25 cellular contexts compared by ENCODE assay signal in genomic region chr3:32952369-32953067, GRCh38. TPM values are rescaled to one million over a fixed set of nuclear protein-coding genes. Genes with fewer than 3 reads are reported as not detected.
DNase-seq lines count a peak whose midpoint lies in the region; ATAC-seq, FAIRE-seq and TF ChIP-seq lines count a peak whose summit lies in the region.
"Had no signal": no experiment of that assay in that cellular context is flagged by ENCODE, and none has a peak within 500 bp of the region (broad histone marks: within the 10 kb centered on the region; RNA-seq: fewer than 3 reads in every experiment).

No MANE protein-coding gene starts in this region.

- H3K27me3 ChIP-seq in GM12878 (replicated peaks in 1 of 2; ENCODE audit: control insufficient read depth in 2 of 2, insufficient read depth in 2 of 2, low read length in 1 of 2) = no peaks in the 10 kb centered on the region
- H3K27me3 ChIP-seq: cardiac muscle cell had no signal

- no peaks in the 10 kb centered on the region for H3K36me3 ChIP-seq in GM12878 (ENCODE audit: control insufficient read depth in 2 of 2, insufficient read depth in 2 of 2, low read length in 1 of 2)
- H3K36me3 ChIP-seq: cardiac muscle cell had no signal

- no peaks in the 10 kb centered on the region for H4K20me1 ChIP-seq in GM12878 (ENCODE audit: control insufficient read depth, insufficient read depth)

- intact Hi-C loops in GM12878 (cut with micrococcal nuclease; ENCODE audit: unreplicated experiment) = loop anchor here (5.0 kb wide), 1 partner anchor 35 kb away; no protein-coding TSS in a partner anchor

- peak overlapping the region; percentile 74 for H3K4me3 Mint-ChIP-seq in stimulated activated naive CD8-positive, alpha-beta T cell treated with anti-CD3 and anti-CD28 coated beads, Interleukin-15, Interleukin-2, amounts not matched to agents 100 ng/mL and 50 ng/mL, for 24 hours
- H3K4me3 Mint-ChIP-seq in T-helper 2 cell treated with Interferon-gamma antibody and Interleukin-4, amounts not matched to agents 5 μg/mL and 100 μg/mL, for 36 hours = peak overlapping the region; percentile 98

- no peaks in the 10 kb centered on the region for H3K79me2 ChIP-seq in GM12878 (ENCODE audit: control insufficient read depth, insufficient read depth, low read length)

- no TSS peak for BruUV-seq in GM12878 (replicated peaks; lab: Mats Ljungman, UMichigan)

- RAD21 ChIA-PET in GM12878 (lab: Charles Lee; ENCODE audit: unreplicated experiment) = no interaction called here

- TF ChIP-seq POLR2A in GM12878 (IDR thresholded peaks at IDR 0.05; ENCODE audit: low read depth, low read length) = no peak

- no peak overlapping the region for H3K4me3 ChIP-seq in GM12878
- H3K4me3 ChIP-seq: cardiac muscle cell had no signal

- no peak for TF ChIP-seq RAD21 in GM12878 (IDR thresholded peaks at IDR 0.05; ENCODE audit: insufficient read depth, low read depth, low read length)

- FAIRE-seq in GM12878 (lab: Jason Lieb, UNC) = no peak
- FAIRE-seq: keratinocyte had no signal

- WGBS in GM12878 (ENCODE audit: insufficient coverage, insufficient replicate concordance, low lambda C conversion rate, missing lambda C conversion rate) = 87% methylated on average over 11 of the region's 11 CpGs

- no peak overlapping the region for H3K4me2 ChIP-seq in GM12878 (ENCODE audit: control insufficient read depth, insufficient read depth)

- no peaks in the 10 kb centered on the region for H3K27me3 Mint-ChIP-seq in stimulated activated naive CD8-positive, alpha-beta T cell treated with anti-CD3 and anti-CD28 coated beads, Interleukin-15, Interleukin-2, amounts not matched to agents 100 ng/mL and 50 ng/mL, for 24 hours
- H3K27me3 Mint-ChIP-seq in T-helper 2 cell treated with Interferon-gamma antibody and Interleukin-4, amounts not matched to agents 5 μg/mL and 100 μg/mL, for 36 hours (ENCODE audit: low read depth) = no peaks in the 10 kb centered on the region

- POLR2A ChIA-PET in GM12878 (lab: Charles Lee) = interaction anchor here (0.5 kb wide), 1 partner anchor 100 kb away, joined by 3 read pairs; no protein-coding TSS in a partner anchor

- no peak for ATAC-seq in stimulated activated naive CD8-positive, alpha-beta T cell treated with anti-CD3 and anti-CD28 coated beads, Interleukin-15, Interleukin-2, amounts not matched to agents 100 U/mL and 50 U/mL, for 24 hours
- ATAC-seq in GM12878 = no peak
- no peak for ATAC-seq in GM19463 (IDR thresholded peaks at IDR 0.05; ENCODE audit: unreplicated experiment)
- ATAC-seq: right cardiac atrium had no signal

- H3K4me1 ChIP-seq in GM12878 (ENCODE audit: control insufficient read depth, insufficient read depth, low read length) = peaks cover 7% of the 10 kb centered on the region; the same call in 1 of the 2 replicates

- H2AFZ ChIP-seq in GM12878 (ENCODE audit: control insufficient read depth, low read depth, low read length) = no peak overlapping the region; the same call in 1 of the 2 replicates

- peak overlapping the region; percentile 86 for H3K27ac Mint-ChIP-seq in stimulated activated naive CD8-positive, alpha-beta T cell treated with anti-CD3 and anti-CD28 coated beads, Interleukin-15, Interleukin-2, amounts not matched to agents 100 ng/mL and 50 ng/mL, for 24 hours
- H3K27ac Mint-ChIP-seq in T-helper 2 cell treated with Interferon-gamma antibody and Interleukin-4, amounts not matched to agents 5 μg/mL and 100 μg/mL, for 36 hours = peak overlapping the region; percentile 96

- H3K4me1 Mint-ChIP-seq in stimulated activated naive CD8-positive, alpha-beta T cell treated with anti-CD3 and anti-CD28 coated beads, Interleukin-15, Interleukin-2, amounts not matched to agents 100 ng/mL and 50 ng/mL, for 24 hours (ENCODE audit: low read depth) = peaks cover 48% of the 10 kb centered on the region
- peaks cover 55% of the 10 kb centered on the region for H3K4me1 Mint-ChIP-seq in T-helper 2 cell treated with Interferon-gamma antibody and Interleukin-4, amounts not matched to agents 5 μg/mL and 100 μg/mL, for 36 hours (ENCODE audit: low read depth)

- H3K27ac ChIP-seq in GM12878 (ENCODE audit: control insufficient read depth, insufficient read depth) = no peak overlapping the region
- H3K27ac ChIP-seq: cardiac muscle cell had no signal

- no peaks in the 10 kb centered on the region for H3K9me3 Mint-ChIP-seq in stimulated activated naive CD8-positive, alpha-beta T cell treated with anti-CD3 and anti-CD28 coated beads, Interleukin-15, Interleukin-2, amounts not matched to agents 100 ng/mL and 50 ng/mL, for 24 hours
- no peaks in the 10 kb centered on the region for H3K9me3 Mint-ChIP-seq in T-helper 2 cell treated with Interferon-gamma antibody and Interleukin-4, amounts not matched to agents 5 μg/mL and 100 μg/mL, for 36 hours

- CTCF ChIA-PET in GM12878 (lab: Yijun Ruan, JAX) = interaction anchor here (0.6 to 7.7 kb wide), 3 partner anchors 46 to 122 kb away, joined by 3 to 182 read pairs (median 4); no protein-coding TSS in a partner anchor

- H3K9me3 ChIP-seq in GM12878 (replicated peaks; ENCODE audit: control insufficient read depth, insufficient read depth, low read length) = no peaks in the 10 kb centered on the region

- no peak overlapping the region for H3K9ac ChIP-seq in GM12878 (ENCODE audit: control insufficient read depth, insufficient read depth, low read length)

- in situ Hi-C loops in GM12878 (cut with MboI) = loop anchor here (5.0 to 10.0 kb wide), 3 partner anchors 130 to 832 kb away; no protein-coding TSS in a partner anchor

- H3K36me3 Mint-ChIP-seq in stimulated activated naive CD8-positive, alpha-beta T cell treated with anti-CD3 and anti-CD28 coated beads, Interleukin-15, Interleukin-2, amounts not matched to agents 100 ng/mL and 50 ng/mL, for 24 hours (ENCODE audit: low read depth) = peaks cover 12% of the 10 kb centered on the region
- H3K36me3 Mint-ChIP-seq in T-helper 2 cell treated with Interferon-gamma antibody and Interleukin-4, amounts not matched to agents 5 μg/mL and 100 μg/mL, for 36 hours (ENCODE audit: low read depth) = peaks cover 45% of the 10 kb centered on the region

- SMC1A ChIA-PET in GM12878 (lab: Charles Lee; ENCODE audit: uncharacterized antibody, unreplicated experiment) = interaction anchor here (1.0 to 2.0 kb wide), 5 partner anchors 10 to 120 kb away, joined by 3 to 10 read pairs (median 3); no protein-coding TSS in a partner anchor

- no peak for TF ChIP-seq EP300 in GM12878 (IDR thresholded peaks at IDR 0.05; ENCODE audit: borderline replicate concordance in 1 of 2, control insufficient read depth in 1 of 2, low read depth in 2 of 2, low read length in 2 of 2)

- no peak for DNase-seq in stimulated activated naive CD8-positive, alpha-beta T cell treated with anti-CD3 and anti-CD28 coated beads, Interleukin-15, Interleukin-2, amounts not matched to agents 100 U/mL and 50 U/mL, for 24 hours
- no peak for DNase-seq in T-helper 2 cell treated with Interferon-gamma antibody and Interleukin-4, amounts not matched to agents 5 μg/mL and 100 μg/mL, for 36 hours (ENCODE audit: low spot score)
- DNase-seq in GM12878 (ENCODE audit: low read depth, low spot score) (no peak), DMS79 (lab: John Stamatoyannopoulos, UW) (no peak), kidney tubule cell (ENCODE audit: low spot score) (no peak)
- DNase-seq: amniotic stem cell; EL; erythroblast; foreskin melanocyte; GOT3; mammary epithelial cell; NCI-H1105; NCI-H524 treated with DMSO at 0.1 percent for 48 hours; right cardiac atrium; stimulated activated naive CD4-positive, alpha-beta T cell treated with Interleukin-2 at 50 U/mL for 16 hours; SW 1271; trophoblast cell had no signal

- TF ChIP-seq CTCF in GM12878 (IDR thresholded peaks at IDR 0.05 in 2 of 3, conservative IDR thresholded peaks at IDR 0.05 in 1 of 3; ENCODE audit: control insufficient read depth in 2 of 3, extremely low read depth in 1 of 3, insufficient read depth in 1 of 3, low read depth in 3 of 3, low read length in 3 of 3) = no peak

TF ChIP-seq in GM12878, 131 proteins besides CTCF, POLR2A, EP300 and RAD21 (continues in another document):
- TF ChIP-seq NFIC (IDR thresholded peaks at IDR 0.05; ENCODE audit: low read depth, low read length) (no peak), CREB1 (IDR thresholded peaks at IDR 0.05; ENCODE audit: low read depth) (peak; percentile 34; the same call in 1 of the 2 replicates)

RNA-seq across cellular contexts. Expression of gene CCR4, which starts 1.1 kb away (rescaled TPM):
- total RNA-seq in GM12878 (2013; cell fraction: nucleolus; rRNA removed) = 0.23 TPM in 1 of 2 replicates, not detected in the other
- total RNA-seq in GM12878 (2014; rRNA removed) (12.4 and 13.0 TPM in 2 replicates), GM12878 (2014; rRNA removed; fragmentation: Illumina TruSeq; extraction: Trizol) (10.5 and 10.6 TPM in 2 replicates), GM12878 (2021) (7.9 and 8.6 TPM in 2 replicates)
- polyA plus RNA-seq in GM12878 (2011; ENCODE audit: low read depth) = 0.51 TPM
- polyA plus RNA-seq in GM12878 (2011; rRNA removed) (0.32 and 0.41 TPM in 2 replicates), GM12878 (2014; fragmentation: Illumina TruSeq; extraction: Trizol) (8.5 TPM in 2 replicates), GM12878 (2014; fragmentation: Nextera tagmentation; extraction: Ambion mirVana) (1 to 10 TPM; 1.0 to 2.9 TPM), GM12878 (2014; rRNA removed) (6.4 and 7.2 TPM in 2 replicates), GM12878 (2016; fragmentation: Nextera tagmentation; extraction: Ambion mirVana) (1 to 10 TPM; 3.1 to 3.3 TPM)
- 0.32 and 0.37 TPM in 2 replicates for polyA plus RNA-seq in GM12878 (2011; cell fraction: cytosol; rRNA removed)
- polyA plus RNA-seq in GM12878 (2011; cell fraction: nucleus; rRNA removed) = 0.16 and 0.23 TPM in 2 replicates
- polyA plus RNA-seq in GM12878 (2012) = 0.41 and 0.62 TPM in 2 replicates
- polyA minus RNA-seq in GM12878 (2011; rRNA and poly(A)+ RNA removed) = 0.77 and 1.0 TPM in 2 replicates
- 0.40 TPM in 1 of 2 replicates, not detected in the other for polyA minus RNA-seq in GM12878 (2011; cell fraction: cytosol; rRNA and poly(A)+ RNA removed)
- polyA minus RNA-seq in GM12878 (2011; cell fraction: nucleus; rRNA and poly(A)+ RNA removed) = 0.12 and 0.48 TPM in 2 replicates
- total RNA-seq: cardiac muscle cell, HT1080, LHCN-M2, mammary epithelial cell, myocyte, osteocyte had no signal
- polyA plus RNA-seq: cardiac muscle cell, keratinocyte, mammary epithelial cell had no signal
